11 cellular contexts compared by ENCODE assay signal in genomic region chr1:150552692-150553278, GRCh38. TPM values are rescaled to one million over a fixed set of nuclear protein-coding genes. Genes with fewer than 3 reads are reported as not detected.
DNase-seq lines count a peak whose midpoint lies in the region; FAIRE-seq and TF ChIP-seq lines count a peak whose summit lies in the region.
"Had no signal": no experiment of that assay in that cellular context is flagged by ENCODE, and none has a peak within 500 bp of the region (broad histone marks: within the 10 kb centered on the region; RNA-seq: fewer than 3 reads in every experiment).

No MANE protein-coding gene starts in this region.

- H3K4me3 ChIP-seq in keratinocyte (ENCODE audit: control insufficient read depth in 2 of 3, extremely low read depth in 1 of 3, insufficient read depth in 2 of 3, low read depth in 1 of 3, low read length in 3 of 3), result no peak overlapping the region
- peak overlapping the region in 1 of 8 donors; percentile 41 for H3K4me3 ChIP-seq in spleen

- no peak overlapping the region for H2AFZ ChIP-seq in keratinocyte (ENCODE audit: control insufficient read depth, low read length)

- intact Hi-C loops in Calu3 (cut with micrococcal nuclease; ENCODE audit: unreplicated experiment) (no loop called here), spleen (cut with DNase I; ENCODE audit: low total_unique reads) (no loop called here)
- intact Hi-C loops in activated T-helper 1 cell treated with anti-CD3 and anti-CD28 coated beads, Interleukin-12 subunit alpha, Interleukin-12 subunit beta, Interleukin-2, Interleukin-4 antibody, amounts not matched to agents 30 ng/mL and 10 ng/mL and 1 ng/mL, durations not matched to agents 14 hours and 24 hours and 36 hours (cut with micrococcal nuclease), result no loop called here

- BruUV-seq in Calu3 (replicated peaks; lab: Mats Ljungman, UMichigan), result no TSS peak

- H3K9me1 ChIP-seq in keratinocyte (ENCODE audit: control insufficient read depth, extremely low read depth, insufficient read depth, low read length), result no peaks in the 10 kb centered on the region

- H4K20me1 ChIP-seq in keratinocyte (ENCODE audit: control insufficient read depth, extremely low read depth, insufficient read depth, low read length), result no peaks in the 10 kb centered on the region

- peak overlapping the region; percentile 33 for H3K27ac Mint-ChIP-seq in Calu3 (ENCODE audit: unreplicated experiment)
- H3K27ac Mint-ChIP-seq in activated T-helper 1 cell treated with anti-CD3 and anti-CD28 coated beads, Interleukin-12 subunit alpha, Interleukin-12 subunit beta, Interleukin-2, Interleukin-4 antibody, amounts not matched to agents 30 ng/mL and 10 ng/mL and 1 ng/mL, durations not matched to agents 14 hours and 24 hours and 36 hours, result peak overlapping the region; percentile 6
- H3K27ac Mint-ChIP-seq: activated naive CD8-positive, alpha-beta T cell had no signal

- H3K27me3 Mint-ChIP-seq in Calu3 (ENCODE audit: unreplicated experiment), result peaks cover 14% of the 10 kb centered on the region
- H3K27me3 Mint-ChIP-seq in activated T-helper 1 cell treated with anti-CD3 and anti-CD28 coated beads, Interleukin-12 subunit alpha, Interleukin-12 subunit beta, Interleukin-2, Interleukin-4 antibody, amounts not matched to agents 30 ng/mL and 10 ng/mL and 1 ng/mL, durations not matched to agents 14 hours and 24 hours and 36 hours (ENCODE audit: insufficient read depth), result peaks cover 12% of the 10 kb centered on the region

- H3K36me3 Mint-ChIP-seq in Calu3 (ENCODE audit: insufficient read depth, unreplicated experiment), result peaks cover 68% of the 10 kb centered on the region
- H3K36me3 Mint-ChIP-seq in activated T-helper 1 cell treated with anti-CD3 and anti-CD28 coated beads, Interleukin-12 subunit alpha, Interleukin-12 subunit beta, Interleukin-2, Interleukin-4 antibody, amounts not matched to agents 30 ng/mL and 10 ng/mL and 1 ng/mL, durations not matched to agents 14 hours and 24 hours and 36 hours (ENCODE audit: low read depth), result peaks cover 7% of the 10 kb centered on the region

- no peak for DNase-seq in Calu3
- DNase-seq in activated T-helper 1 cell treated with anti-CD3 and anti-CD28 coated beads, Interleukin-12 subunit alpha, Interleukin-12 subunit beta, Interleukin-2, Interleukin-4 antibody, amounts not matched to agents 30 ng/mL and 10 ng/mL and 1 ng/mL, durations not matched to agents 14 hours and 24 hours and 36 hours (ENCODE audit: low spot score), result no peak
- DNase-seq in keratinocyte (ENCODE audit: low read depth, low spot score), result no peak
- peak; percentile 78 for DNase-seq in spleen
- DNase-seq in HEK293T (ENCODE audit: extremely low spot score), result no peak
- no peak for DNase-seq in activated T-cell treated with anti-CD3 and anti-CD28 coated beads, Interleukin-2, amount 50 U/mL, for 1 hour
- DNase-seq in epidermal melanocyte (ENCODE audit: insufficient read length, low spot score), result no peak
- DNase-seq in NCI-H446 (lab: John Stamatoyannopoulos, UW), result no peak

- H3K4me1 ChIP-seq in keratinocyte (ENCODE audit: control insufficient read depth, extremely low read depth, insufficient read depth, low read length) (peaks cover 19% of the 10 kb centered on the region), spleen (peaks cover 30 to 88% (median 60%) of the 10 kb centered on the region in 6 donors)

- 66 to 78% (median 70%) methylated on average over 11 to 16 of the region's 16 CpGs for WGBS in spleen, 5 donors

- H3K9me3 ChIP-seq in keratinocyte (ENCODE audit: control insufficient read depth, low read depth, low read length) (no peaks in the 10 kb centered on the region), spleen (no peaks in the 10 kb centered on the region)

- no peak overlapping the region for H3K9ac ChIP-seq in keratinocyte (ENCODE audit: control insufficient read depth, extremely low read depth, insufficient read depth, low read length)

- H3K36me3 ChIP-seq in keratinocyte (ENCODE audit: control insufficient read depth in 2 of 2, extremely low read depth in 1 of 2, insufficient read depth in 2 of 2, low read length in 2 of 2) (peaks cover 0 to 1% of the 10 kb centered on the region in 2 experiments), spleen (peaks cover 0 to 42% (median 0%) of the 10 kb centered on the region in 6 donors)

- peaks cover 22% of the 10 kb centered on the region for H3K4me1 Mint-ChIP-seq in Calu3 (ENCODE audit: low read depth, unreplicated experiment)
- peaks cover 34% of the 10 kb centered on the region for H3K4me1 Mint-ChIP-seq in activated T-helper 1 cell treated with anti-CD3 and anti-CD28 coated beads, Interleukin-12 subunit alpha, Interleukin-12 subunit beta, Interleukin-2, Interleukin-4 antibody, amounts not matched to agents 30 ng/mL and 10 ng/mL and 1 ng/mL, durations not matched to agents 14 hours and 24 hours and 36 hours (ENCODE audit: low read depth)

- H3K9me3 Mint-ChIP-seq in Calu3 (ENCODE audit: low read depth, unreplicated experiment), result no peaks in the 10 kb centered on the region
- no peaks in the 10 kb centered on the region for H3K9me3 Mint-ChIP-seq in activated T-helper 1 cell treated with anti-CD3 and anti-CD28 coated beads, Interleukin-12 subunit alpha, Interleukin-12 subunit beta, Interleukin-2, Interleukin-4 antibody, amounts not matched to agents 30 ng/mL and 10 ng/mL and 1 ng/mL, durations not matched to agents 14 hours and 24 hours and 36 hours

- CTCF ChIA-PET in Calu3 (lab: Charles Lee) (no interaction called here), HEK293T (lab: Yijun Ruan, JAX) (interaction anchor here (1.9 kb wide), 1 partner anchor 8 kb away, joined by 10 read pairs; no protein-coding TSS in a partner anchor)

- peak overlapping the region; percentile 30 for H3K4me3 Mint-ChIP-seq in Calu3 (ENCODE audit: low read depth, unreplicated experiment)
- peak overlapping the region; percentile 10 for H3K4me3 Mint-ChIP-seq in activated T-helper 1 cell treated with anti-CD3 and anti-CD28 coated beads, Interleukin-12 subunit alpha, Interleukin-12 subunit beta, Interleukin-2, Interleukin-4 antibody, amounts not matched to agents 30 ng/mL and 10 ng/mL and 1 ng/mL, durations not matched to agents 14 hours and 24 hours and 36 hours
- H3K4me3 Mint-ChIP-seq: activated naive CD8-positive, alpha-beta T cell had no signal

- FAIRE-seq in keratinocyte (lab: Jason Lieb, UNC), result no peak

- H3K27me3 ChIP-seq in keratinocyte (ENCODE audit: control insufficient read depth, extremely low read depth, insufficient read depth, low read length) (no peaks in the 10 kb centered on the region), spleen (replicated peaks in 1 of 7) (peaks cover 0 to 28% (median 0%) of the 10 kb centered on the region in 7 donors)

- TF ChIP-seq CTCF in Calu3 (IDR thresholded peaks at IDR 0.05; ENCODE audit: unreplicated experiment) (no peak), keratinocyte (optimal IDR thresholded peaks at IDR 0.05 in 1 of 3, IDR thresholded peaks at IDR 0.05 in 1 of 3, conservative IDR thresholded peaks at IDR 0.05 in 1 of 3; ENCODE audit: extremely low read depth in 1 of 3, insufficient read depth in 2 of 3, low read length in 3 of 3) (no peak), spleen (IDR thresholded peaks at IDR 0.05 in 8 of 11, conservative IDR thresholded peaks at IDR 0.05 in 3 of 11) (no peak)

- dilution Hi-C loops in keratinocyte (cut with MboI; ENCODE audit: extremely low pct_ligation_motif_present, low sequenced_read_pairs), result no loop called here

- no peaks in the 10 kb centered on the region for H3K79me2 ChIP-seq in keratinocyte (ENCODE audit: control insufficient read depth, insufficient read depth, low read length)

- POLR2A ChIA-PET in HEK293T (lab: Yijun Ruan, JAX), result interaction anchor here (1.0 to 1.5 kb wide), 3 partner anchors 9 to 27 kb away, joined by 3 to 4 read pairs (median 3); partner anchors contain the start of gene MCL1

- H3K27ac ChIP-seq in keratinocyte (ENCODE audit: control insufficient read depth, insufficient read depth, low read length), result no peak overlapping the region
- peak overlapping the region in 7 of 8 donors; percentile 59 to 86 (median 76) for H3K27ac ChIP-seq in spleen

- peak overlapping the region; percentile 18 for H3K4me2 ChIP-seq in keratinocyte (ENCODE audit: control insufficient read depth, extremely low read depth, insufficient read depth, low read depth, low read length)

- no peak for TF ChIP-seq POLR2A in spleen (IDR thresholded peaks at IDR 0.05)

RNA-seq across cellular contexts. Expression of gene ADAMTSL4, which starts 3.6 kb away (rescaled TPM):
- total RNA-seq in Calu3 (2022) (1.9 and 2.7 TPM in 2 replicates), spleen (10 to 100 TPM in 5 of 7 donors, 1 to 10 TPM in 2; 2.8 to 19.1 (median 12.4) TPM)
- 1.2 and 1.3 TPM in 2 replicates for total RNA-seq in activated T-helper 1 cell treated with anti-CD3 and anti-CD28 coated beads, Interleukin-12 subunit alpha, Interleukin-12 subunit beta, Interleukin-2, Interleukin-4 antibody, amounts not matched to agents 30 ng/mL and 10 ng/mL and 1 ng/mL, durations not matched to agents 14 hours and 24 hours and 36 hours
- polyA plus RNA-seq in keratinocyte (7.0 to 22.8 TPM (median 7.0 TPM) in 3 replicates), spleen (10 to 100 TPM in 1 of 3 donors, 1 to 10 TPM in 2; 5.0 to 10.9 (median 9.4) TPM)
- 29.1 TPM for polyA plus RNA-seq in keratinocyte (2011; ENCODE audit: low read depth)
- polyA plus RNA-seq in keratinocyte (2011; cell fraction: cytosol; rRNA removed), result 13.1 and 16.6 TPM in 2 replicates
- 105 and 147 TPM in 2 replicates for polyA plus RNA-seq in keratinocyte (2011; cell fraction: nucleus; rRNA removed)
- 8.6 and 128 TPM in 2 replicates for polyA plus RNA-seq in keratinocyte (2012; ENCODE audit: low replicate concordance)
- 7.5 to 15.6 TPM (median 14.2 TPM) in 3 replicates for polyA minus RNA-seq in keratinocyte
- 13.2 TPM for polyA minus RNA-seq in keratinocyte (2011; cell fraction: cytosol; rRNA and poly(A)+ RNA removed)
- polyA minus RNA-seq in keratinocyte (2011; cell fraction: nucleus; rRNA and poly(A)+ RNA removed), result 33.8 and 40.9 TPM in 2 replicates

RNA-seq across cellular contexts. Expression of gene MCL1, which starts 26.6 kb away (rescaled TPM):
- 261 and 262 TPM in 2 replicates for total RNA-seq in Calu3 (2022)
- total RNA-seq in activated T-helper 1 cell treated with anti-CD3 and anti-CD28 coated beads, Interleukin-12 subunit alpha, Interleukin-12 subunit beta, Interleukin-2, Interleukin-4 antibody, amounts not matched to agents 30 ng/mL and 10 ng/mL and 1 ng/mL, durations not matched to agents 14 hours and 24 hours and 36 hours, result 311 and 317 TPM in 2 replicates
- 105 to 237 TPM (median 156 TPM) in 3 replicates for polyA plus RNA-seq in keratinocyte
- 301 TPM for polyA plus RNA-seq in keratinocyte (2011; ENCODE audit: low read depth)
- polyA plus RNA-seq in keratinocyte (2011; cell fraction: cytosol; rRNA removed), result 85.0 and 142 TPM in 2 replicates
- polyA plus RNA-seq in keratinocyte (2011; cell fraction: nucleus; rRNA removed), result 241 and 336 TPM in 2 replicates
- polyA plus RNA-seq in keratinocyte (2012; ENCODE audit: low replicate concordance), result 139 and 235 TPM in 2 replicates
- polyA minus RNA-seq in keratinocyte, result 75.7 to 233 TPM (median 111 TPM) in 3 replicates
- polyA minus RNA-seq in keratinocyte (2011; cell fraction: cytosol; rRNA and poly(A)+ RNA removed), result 164 TPM
- 148 and 203 TPM in 2 replicates for polyA minus RNA-seq in keratinocyte (2011; cell fraction: nucleus; rRNA and poly(A)+ RNA removed)
- total RNA-seq in spleen, result 100 to 1,000 TPM; 261 to 435 (median 336) TPM
- 100 to 1,000 TPM in 1 of 3 donors, 10 to 100 TPM in 2; 75.8 to 118 (median 85.9) TPM for polyA plus RNA-seq in spleen

RNA-seq across cellular contexts. Expression of gene FALEC, which starts 37.2 kb away (rescaled TPM):
- total RNA-seq in Calu3 (2022), result 0.71 TPM in 1 of 2 replicates, not detected in the other
- not detected in 2 replicates for total RNA-seq in activated T-helper 1 cell treated with anti-CD3 and anti-CD28 coated beads, Interleukin-12 subunit alpha, Interleukin-12 subunit beta, Interleukin-2, Interleukin-4 antibody, amounts not matched to agents 30 ng/mL and 10 ng/mL and 1 ng/mL, durations not matched to agents 14 hours and 24 hours and 36 hours
- polyA plus RNA-seq in keratinocyte, result 0.12 to 0.13 TPM in 2 of 3 replicates, not detected in the other
- polyA plus RNA-seq in keratinocyte (2011; ENCODE audit: low read depth), result 1.0 TPM
- polyA plus RNA-seq in keratinocyte (2011; cell fraction: cytosol; rRNA removed), result not detected in 2 replicates
- polyA plus RNA-seq in keratinocyte (2011; cell fraction: nucleus; rRNA removed), result 0.29 TPM in 1 of 2 replicates, not detected in the other
- polyA plus RNA-seq in keratinocyte (2012; ENCODE audit: low replicate concordance), result not detected in 2 replicates
- not detected in 3 replicates for polyA minus RNA-seq in keratinocyte
- not detected for polyA minus RNA-seq in keratinocyte (2011; cell fraction: cytosol; rRNA and poly(A)+ RNA removed)
- polyA minus RNA-seq in keratinocyte (2011; cell fraction: nucleus; rRNA and poly(A)+ RNA removed), result not detected in 2 replicates
- 1 to 10 TPM in 1 of 7 donors, under 1 TPM in 1, not detected in 5; 0.97 to 1.9 TPM for total RNA-seq in spleen
- under 1 TPM in 2 of 3 donors, not detected in 1; 0.20 to 0.29 TPM for polyA plus RNA-seq in spleen
- total RNA-seq: epithelial cell of proximal tubule, lung microvascular endothelial cell had no signal

RNA-seq across cellular contexts. Expression of gene ECM1, which starts 44.9 kb away (rescaled TPM):
- total RNA-seq in Calu3 (2022), result 1.6 and 2.8 TPM in 2 replicates
- total RNA-seq in activated T-helper 1 cell treated with anti-CD3 and anti-CD28 coated beads, Interleukin-12 subunit alpha, Interleukin-12 subunit beta, Interleukin-2, Interleukin-4 antibody, amounts not matched to agents 30 ng/mL and 10 ng/mL and 1 ng/mL, durations not matched to agents 14 hours and 24 hours and 36 hours, result 1.9 and 2.6 TPM in 2 replicates
- 23.6 to 63.8 TPM (median 26.3 TPM) in 3 replicates for polyA plus RNA-seq in keratinocyte
- 36.6 TPM for polyA plus RNA-seq in keratinocyte (2011; ENCODE audit: low read depth)
- 20.3 and 27.6 TPM in 2 replicates for polyA plus RNA-seq in keratinocyte (2011; cell fraction: cytosol; rRNA removed)
- polyA plus RNA-seq in keratinocyte (2011; cell fraction: nucleus; rRNA removed), result 116 and 156 TPM in 2 replicates
- 70.1 and 304 TPM in 2 replicates for polyA plus RNA-seq in keratinocyte (2012; ENCODE audit: low replicate concordance)
- 28.0 to 109 TPM (median 28.7 TPM) in 3 replicates for polyA minus RNA-seq in keratinocyte
- polyA minus RNA-seq in keratinocyte (2011; cell fraction: cytosol; rRNA and poly(A)+ RNA removed), result 24.2 TPM
- polyA minus RNA-seq in keratinocyte (2011; cell fraction: nucleus; rRNA and poly(A)+ RNA removed), result 82.8 and 93.0 TPM in 2 replicates
- total RNA-seq in spleen, result 10 to 100 TPM in 5 of 7 donors, 1 to 10 TPM in 2; 6.6 to 16.5 (median 13.6) TPM
- polyA plus RNA-seq in spleen, result 1 to 10 TPM; 2.7 to 6.8 (median 6.4) TPM
